In the genomic region with DNA sequence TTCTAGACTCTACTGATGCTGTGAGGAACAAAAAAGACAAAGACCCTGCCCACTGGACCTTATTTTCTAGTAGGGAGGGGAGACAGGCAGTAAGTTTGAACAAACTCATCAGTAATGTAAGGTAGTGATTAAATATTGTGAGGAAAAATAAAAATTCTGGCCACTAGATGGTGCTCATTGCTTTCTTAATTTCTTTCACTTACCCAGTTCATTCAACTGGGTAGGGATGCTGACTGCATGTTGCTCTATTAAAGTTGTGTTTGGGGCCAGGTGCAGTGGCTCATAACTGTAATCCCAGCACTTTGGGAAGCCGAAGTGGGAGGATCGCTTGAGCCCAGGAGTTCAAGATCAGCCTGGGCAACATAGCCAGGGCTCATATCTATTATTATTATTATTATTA, we compare ENCODE assay signal across 9 cellular contexts. TPM values are rescaled to one million over a fixed set of nuclear protein-coding genes. Genes with fewer than 3 reads are reported as not detected.
DNase-seq lines count a peak whose midpoint lies in the region; ATAC-seq, FAIRE-seq and TF ChIP-seq lines count a peak whose summit lies in the region.
"Had no signal": no experiment of that assay in that cellular context is flagged by ENCODE, and none has a peak within 500 bp of the region (broad histone marks: within the 10 kb centered on the region; RNA-seq: fewer than 3 reads in every experiment).

No MANE protein-coding gene starts in this region.

- ATAC-seq in GM19463 (IDR thresholded peaks at IDR 0.05; ENCODE audit: unreplicated experiment) = peak; percentile 94
- peak; percentile 78 for ATAC-seq in HG03460 (IDR thresholded peaks at IDR 0.05; ENCODE audit: unreplicated experiment)
- peak; percentile 91 for ATAC-seq in stimulated activated naive CD8-positive, alpha-beta T cell treated with anti-CD3 and anti-CD28 coated beads, Interleukin-15, Interleukin-2, amounts not matched to agents 100 U/mL and 50 U/mL, for 24 hours

- no peaks in the 10 kb centered on the region for H3K9me3 Mint-ChIP-seq in astrocyte (ENCODE audit: unreplicated experiment)
- H3K9me3 Mint-ChIP-seq: activated naive CD4-positive, alpha-beta T cell treated with anti-CD3 and anti-CD28 coated beads, Interleukin-2, amount 50 U/mL, for 24 hours had no signal

- H3K4me3 ChIP-seq in astrocyte (ENCODE audit: insufficient read depth, low read depth, low read length) = no peak overlapping the region
- H3K4me3 ChIP-seq in iPS DF 6.9 (ENCODE audit: low read length) = no peak overlapping the region

- DNase-seq in Daoy (ENCODE audit: low read depth) (peak; percentile 55), NCI-H510A treated with DMSO at 0.1 percent for 48 hours (lab: John Stamatoyannopoulos, UW) (peak; percentile 97), astrocyte (ENCODE audit: low read depth) (peak; percentile 37), iPS DF 6.9 (ENCODE audit: low read depth, low spot score) (peak; percentile 39)
- DNase-seq in stimulated activated naive CD8-positive, alpha-beta T cell treated with anti-CD3 and anti-CD28 coated beads, Interleukin-15, Interleukin-2, amounts not matched to agents 100 U/mL and 50 U/mL, for 24 hours = no peak
- DNase-seq in activated CD4-positive, CD25-positive, alpha-beta regulatory T cell treated with anti-CD3 and anti-CD28 coated beads, Interleukin-2, amount 50 U/mL, for 72 hours = no peak

- H3K36me3 ChIP-seq in astrocyte (ENCODE audit: insufficient read depth, low read length) (no peaks in the 10 kb centered on the region), iPS DF 6.9 (ENCODE audit: control insufficient read depth, insufficient read depth, low read length) (no peaks in the 10 kb centered on the region)

- H3K9me3 ChIP-seq in astrocyte (ENCODE audit: insufficient read depth, low read depth, low read length) (no peaks in the 10 kb centered on the region), iPS DF 6.9 (ENCODE audit: control insufficient read depth, insufficient read depth, low read length) (no peaks in the 10 kb centered on the region)

- H3K4me1 Mint-ChIP-seq in astrocyte (ENCODE audit: low read depth, unreplicated experiment) = peaks cover 3% of the 10 kb centered on the region

- H3K27me3 ChIP-seq in astrocyte (ENCODE audit: insufficient read depth, low read length) (no peaks in the 10 kb centered on the region), iPS DF 6.9 (ENCODE audit: control insufficient read depth, insufficient read depth, low read length) (no peaks in the 10 kb centered on the region)

- FAIRE-seq in astrocyte (lab: Jason Lieb, UNC) = peak; percentile 76

- no peaks in the 10 kb centered on the region for H3K79me2 ChIP-seq in astrocyte (ENCODE audit: insufficient read depth, low read length)

- no peak overlapping the region for H3K4me2 ChIP-seq in astrocyte (ENCODE audit: low read length)

- H2AFZ ChIP-seq in astrocyte (ENCODE audit: low read depth, low read length) = no peak overlapping the region

- H3K27ac Mint-ChIP-seq in astrocyte (ENCODE audit: unreplicated experiment) = no peak overlapping the region
- H3K27ac Mint-ChIP-seq: activated naive CD4-positive, alpha-beta T cell treated with anti-CD3 and anti-CD28 coated beads, Interleukin-2, amount 50 U/mL, for 24 hours had no signal

- H3K4me3 Mint-ChIP-seq in astrocyte (ENCODE audit: unreplicated experiment) = no peak overlapping the region
- H3K4me3 Mint-ChIP-seq: activated naive CD4-positive, alpha-beta T cell treated with anti-CD3 and anti-CD28 coated beads, Interleukin-2, amount 50 U/mL, for 24 hours had no signal

- no peaks in the 10 kb centered on the region for H3K4me1 ChIP-seq in astrocyte (ENCODE audit: insufficient read depth, low read length)
- H3K4me1 ChIP-seq in iPS DF 6.9 (ENCODE audit: control insufficient read depth, insufficient read depth, low read length) = peaks cover under 1% of the 10 kb centered on the region; the same call in 1 of the 2 replicates

- peaks cover 3% of the 10 kb centered on the region for H3K36me3 Mint-ChIP-seq in astrocyte (ENCODE audit: low read depth, unreplicated experiment)
- H3K36me3 Mint-ChIP-seq: activated naive CD4-positive, alpha-beta T cell treated with anti-CD3 and anti-CD28 coated beads, Interleukin-2, amount 50 U/mL, for 24 hours had no signal

- no peak overlapping the region for H3K27ac ChIP-seq in astrocyte (ENCODE audit: low read depth, low read length)
- H3K27ac ChIP-seq in iPS DF 6.9 (ENCODE audit: low read length) = no peak overlapping the region

- no peak overlapping the region for H3K9ac ChIP-seq in astrocyte (ENCODE audit: low read length)

- H3K27me3 Mint-ChIP-seq in astrocyte (ENCODE audit: low read depth, unreplicated experiment) = no peaks in the 10 kb centered on the region
- H3K27me3 Mint-ChIP-seq: activated naive CD4-positive, alpha-beta T cell treated with anti-CD3 and anti-CD28 coated beads, Interleukin-2, amount 50 U/mL, for 24 hours had no signal

- TF ChIP-seq CTCF in astrocyte (IDR thresholded peaks at IDR 0.05; ENCODE audit: insufficient read depth, low read depth, low read length) = peak; percentile 39

- H4K20me1 ChIP-seq in astrocyte (ENCODE audit: insufficient read depth, low read length) = no peaks in the 10 kb centered on the region

- WGBS in iPS DF 6.9 (ENCODE audit: insufficient coverage, insufficient read length) = no CpG with 5 or more reads among the region's 2 CpGs

RNA-seq across cellular contexts. Expression of a gene that starts 6.3 kb away (rescaled TPM):
- total RNA-seq in Daoy (2014; rRNA removed; shearing (Covaris generic)) = 30.7 and 34.9 TPM in 2 replicates
- 21.0 and 21.3 TPM in 2 replicates for total RNA-seq in astrocyte

RNA-seq across cellular contexts. Expression of a gene that starts 6.3 kb away (rescaled TPM):
- total RNA-seq in Daoy (2014; rRNA removed; shearing (Covaris generic)) = 14.1 and 16.5 TPM in 2 replicates
- 10.1 and 10.9 TPM in 2 replicates for total RNA-seq in astrocyte

RNA-seq across cellular contexts. Expression of a gene that starts 23.9 kb away (rescaled TPM):
- 42.0 and 65.3 TPM in 2 replicates for total RNA-seq in Daoy (2014; rRNA removed; shearing (Covaris generic))
- total RNA-seq in astrocyte = 30.3 and 34.9 TPM in 2 replicates

Comparison
In these comparisons a context has a peak if more than half of its experiments do, and no peak if none do; other contexts are left out.
1. DNase-seq: peak in Daoy (single experiment), NCI-H510A treated with DMSO at 0.1 percent for 48 hours (single experiment), astrocyte (single experiment) and iPS DF 6.9 (single experiment); none in stimulated activated naive CD8-positive, alpha-beta T cell treated with anti-CD3 and anti-CD28 coated beads, Interleukin-15, Interleukin-2, amounts not matched to agents 100 U/mL and 50 U/mL, for 24 hours (single experiment) and activated CD4-positive, CD25-positive, alpha-beta regulatory T cell treated with anti-CD3 and anti-CD28 coated beads, Interleukin-2, amount 50 U/mL, for 72 hours (single experiment).
2. Peak in every context shown above with its lines, with median percentiles within 50 percentile points of each other: ATAC-seq.